ENCODE assay signal across 1 cellular context in the genomic region with DNA sequence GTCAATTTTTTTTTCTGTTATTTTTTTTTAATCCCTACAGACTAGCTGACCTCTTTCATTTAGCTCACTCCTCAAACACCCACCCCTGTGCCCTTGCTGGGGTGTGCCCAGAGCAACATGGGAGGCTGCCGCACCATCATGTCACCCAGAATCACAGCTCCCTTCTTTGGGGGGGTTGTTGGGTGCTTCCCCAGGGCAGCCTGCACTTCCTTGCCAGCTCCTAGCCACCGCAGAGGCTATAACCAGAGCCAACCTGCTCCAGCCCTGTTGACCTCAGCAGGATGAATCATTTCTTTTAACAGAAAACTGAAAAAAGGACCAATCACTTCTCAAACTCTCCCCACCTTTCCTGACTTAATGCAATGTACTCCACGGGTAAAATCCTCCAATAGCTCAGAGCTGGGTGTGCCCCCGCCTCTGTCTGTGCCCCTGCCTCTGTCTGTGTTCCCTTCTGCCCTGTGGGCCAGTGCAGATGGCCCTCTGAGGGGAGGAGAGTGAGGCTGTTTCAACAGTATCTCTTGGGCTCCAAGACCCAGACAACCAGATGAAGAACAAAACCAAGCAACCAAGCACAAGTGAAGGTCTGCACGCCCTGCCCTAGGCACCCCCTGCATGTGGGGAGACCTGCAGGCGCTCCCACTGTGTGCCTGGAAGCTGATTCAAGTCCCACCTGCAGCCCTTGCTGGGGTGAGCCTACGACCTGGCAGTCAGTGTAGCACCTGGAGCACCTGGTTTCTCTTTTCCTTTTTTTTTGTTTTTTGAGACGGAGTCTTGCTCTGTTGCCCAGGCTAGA.
TF ChIP-seq lines count a peak whose summit lies in the region.

No MANE protein-coding gene starts in this region.

TF ChIP-seq in WTC11, 78 proteins besides CTCF, POLR2A, EP300 and RAD21 (continued from another document):
- TF ChIP-seq, protein P1, sequence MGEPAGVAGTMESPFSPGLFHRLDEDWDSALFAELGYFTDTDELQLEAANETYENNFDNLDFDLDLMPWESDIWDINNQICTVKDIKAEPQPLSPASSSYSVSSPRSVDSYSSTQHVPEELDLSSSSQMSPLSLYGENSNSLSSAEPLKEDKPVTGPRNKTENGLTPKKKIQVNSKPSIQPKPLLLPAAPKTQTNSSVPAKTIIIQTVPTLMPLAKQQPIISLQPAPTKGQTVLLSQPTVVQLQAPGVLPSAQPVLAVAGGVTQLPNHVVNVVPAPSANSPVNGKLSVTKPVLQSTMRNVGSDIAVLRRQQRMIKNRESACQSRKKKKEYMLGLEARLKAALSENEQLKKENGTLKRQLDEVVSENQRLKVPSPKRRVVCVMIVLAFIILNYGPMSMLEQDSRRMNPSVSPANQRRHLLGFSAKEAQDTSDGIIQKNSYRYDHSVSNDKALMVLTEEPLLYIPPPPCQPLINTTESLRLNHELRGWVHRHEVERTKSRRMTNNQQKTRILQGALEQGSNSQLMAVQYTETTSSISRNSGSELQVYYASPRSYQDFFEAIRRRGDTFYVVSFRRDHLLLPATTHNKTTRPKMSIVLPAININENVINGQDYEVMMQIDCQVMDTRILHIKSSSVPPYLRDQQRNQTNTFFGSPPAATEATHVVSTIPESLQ (CRISPR knock-in tag; IDR thresholded peaks at IDR 0.05) = no peak
- no peak for TF ChIP-seq FOXK1 (CRISPR knock-in tag; IDR thresholded peaks at IDR 0.05)
